ENCODE assay signal across 1 cellular context in genomic region chr2:62458206-62459035, GRCh38.
TF ChIP-seq lines count a peak whose summit lies in the region.

No MANE protein-coding gene starts in this region.

TF ChIP-seq in IMR-90, 13 proteins besides CTCF, POLR2A, EP300 and RAD21:
- no peak for TF ChIP-seq SMC3 (IDR thresholded peaks at IDR 0.05; ENCODE audit: low read depth, low read length)
- no peak for TF ChIP-seq NFE2L2 (IDR thresholded peaks at IDR 0.05; ENCODE audit: low read depth, low read length)
- no peak for TF ChIP-seq FOS (IDR thresholded peaks at IDR 0.05; ENCODE audit: low read depth, low read length)
- TF ChIP-seq RCOR1 (IDR thresholded peaks at IDR 0.05; ENCODE audit: insufficient replicate concordance, low read length), result no peak
- TF ChIP-seq ELK1 (IDR thresholded peaks at IDR 0.05; ENCODE audit: borderline replicate concordance, low read depth, low read length), result no peak
- no peak for TF ChIP-seq CHD1 (IDR thresholded peaks at IDR 0.05; ENCODE audit: low read depth, low read length)
- no peak for TF ChIP-seq BHLHE40 (IDR thresholded peaks at IDR 0.05; ENCODE audit: low read depth, low read length)
- no peak for TF ChIP-seq RFX5 (IDR thresholded peaks at IDR 0.05; ENCODE audit: low read depth, low read length)
- TF ChIP-seq MAFK (IDR thresholded peaks at IDR 0.05; ENCODE audit: low read depth, low read length), result no peak
- no peak for TF ChIP-seq MXI1 (IDR thresholded peaks at IDR 0.05; ENCODE audit: borderline replicate concordance, low read depth, low read length)
- no peak for TF ChIP-seq CEBPB (IDR thresholded peaks at IDR 0.05; ENCODE audit: low read depth, low read length)
- no peak for TF ChIP-seq MAZ (IDR thresholded peaks at IDR 0.05; ENCODE audit: borderline replicate concordance, low read depth, low read length)
TF ChIP-seq in IMR-90: peak in this region for 0.
